ENCODE assay signal across 8 cellular contexts in the genomic region with DNA sequence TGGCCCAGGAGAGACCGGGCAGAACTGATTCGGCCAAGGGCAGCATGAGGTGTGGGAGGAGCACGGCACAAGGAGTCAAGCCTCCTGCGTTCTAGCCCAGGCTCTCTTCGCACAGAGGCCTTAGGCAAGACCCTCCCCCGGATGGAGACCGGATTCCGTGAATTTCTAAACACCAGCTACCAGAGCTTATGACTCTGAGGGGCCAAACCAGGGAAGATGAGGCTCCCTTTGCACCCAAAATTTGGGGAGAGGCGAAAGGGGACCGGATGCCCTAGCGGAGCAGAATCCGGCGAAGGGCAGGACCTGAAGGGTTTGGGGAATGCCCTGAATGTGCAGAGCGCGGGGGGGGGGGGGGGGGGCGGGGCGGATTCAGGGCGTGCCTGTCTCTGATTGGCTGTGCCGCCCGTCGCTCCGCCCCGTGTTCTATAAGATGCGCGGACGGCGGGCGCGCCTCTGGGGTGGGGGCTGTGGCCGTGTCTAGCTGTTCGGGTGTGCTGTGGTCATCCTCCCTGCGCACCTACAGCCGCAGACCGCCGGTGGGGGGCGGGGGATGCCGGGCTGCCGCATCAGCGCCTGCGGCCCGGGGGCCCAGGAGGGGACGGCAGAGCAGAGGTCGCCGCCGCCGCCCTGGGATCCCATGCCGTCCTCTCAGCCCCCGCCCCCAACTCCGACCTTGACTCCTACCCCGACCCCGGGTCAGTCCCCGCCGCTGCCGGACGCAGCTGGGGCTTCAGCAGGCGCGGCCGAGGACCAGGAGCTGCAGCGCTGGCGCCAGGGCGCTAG. TPM values are rescaled to one million over a fixed set of nuclear protein-coding genes. Genes with fewer than 3 reads are reported as not detected.
A peak's percentile ranks its signal among the peaks of the same experiment; 100 is the strongest.
DNase-seq lines count a peak whose midpoint lies in the region; ATAC-seq and TF ChIP-seq lines count a peak whose summit lies in the region.

Gene TRNP1 (plus strand): TSS at position 456 of the 783 bp plus-strand sequence. CDS start 95 bp downstream, at position 551.

- peak; percentile 65 for ATAC-seq in activated naive CD8-positive, alpha-beta T cell treated with anti-CD3 and anti-CD28 coated beads, Interleukin-2, amount 50 U/mL, for 24 hours

- peak within 1 kb of the TSS; percentile 76 for H3K4me3 Mint-ChIP-seq in activated naive CD8-positive, alpha-beta T cell treated with anti-CD3 and anti-CD28 coated beads, Interleukin-2, amount 50 U/mL, for 24 hours
- H3K4me3 Mint-ChIP-seq in type B pancreatic cell, result peak within 1 kb of the TSS; percentile 91

- no peaks in the 10 kb centered on the region for H4K20me1 ChIP-seq in SU-DHL-6 (ENCODE audit: low read depth, low read length)

- peak within 1 kb of the TSS; percentile 80 for H3K4me2 ChIP-seq in SU-DHL-6 (ENCODE audit: low read depth, low read length, poor library complexity, severe bottlenecking)

- H3K9me3 Mint-ChIP-seq in activated naive CD8-positive, alpha-beta T cell treated with anti-CD3 and anti-CD28 coated beads, Interleukin-2, amount 50 U/mL, for 24 hours, result no peaks in the 10 kb centered on the region
- no peaks in the 10 kb centered on the region for H3K9me3 Mint-ChIP-seq in type B pancreatic cell

- no peaks in the 10 kb centered on the region for H3K36me3 Mint-ChIP-seq in activated naive CD8-positive, alpha-beta T cell treated with anti-CD3 and anti-CD28 coated beads, Interleukin-2, amount 50 U/mL, for 24 hours (ENCODE audit: low read depth)
- H3K36me3 Mint-ChIP-seq in type B pancreatic cell, result no peaks in the 10 kb centered on the region

- intact Hi-C loops in cardiac septum (cut with DNase I), result no loop called here
- intact Hi-C loops in posterior vena cava (cut with DNase I), result loop anchor here in 1 of 2 donors (2.0 kb wide), 1 partner anchor 105 kb away; no protein-coding TSS in a partner anchor

- H2AFZ ChIP-seq in SU-DHL-6 (ENCODE audit: low read depth, low read length, severe bottlenecking), result peak within 1 kb of the TSS; percentile 95

- in situ Hi-C loops in KBM-7 (cut with MboI; ENCODE audit: low pct_unique_long_range_greater_than_20kb, low sequenced_read_pairs), result no loop called here

- peaks cover 22% of the 10 kb centered on the region for H3K4me1 Mint-ChIP-seq in activated naive CD8-positive, alpha-beta T cell treated with anti-CD3 and anti-CD28 coated beads, Interleukin-2, amount 50 U/mL, for 24 hours
- H3K4me1 Mint-ChIP-seq in type B pancreatic cell (ENCODE audit: unreplicated experiment), result peaks cover 45% of the 10 kb centered on the region

- peak within 1 kb of the TSS; percentile 62 for H3K9ac ChIP-seq in SU-DHL-6 (ENCODE audit: low read length)

- H3K27ac ChIP-seq in SU-DHL-6 (ENCODE audit: low read depth, low read length), result no peak within 1 kb of the TSS

- H3K27ac Mint-ChIP-seq in activated naive CD8-positive, alpha-beta T cell treated with anti-CD3 and anti-CD28 coated beads, Interleukin-2, amount 50 U/mL, for 24 hours, result no peak within 1 kb of the TSS
- H3K27ac Mint-ChIP-seq in type B pancreatic cell, result peak within 1 kb of the TSS; percentile 91

- H3K27me3 Mint-ChIP-seq in activated naive CD8-positive, alpha-beta T cell treated with anti-CD3 and anti-CD28 coated beads, Interleukin-2, amount 50 U/mL, for 24 hours, result peaks cover 65% of the 10 kb centered on the region
- H3K27me3 Mint-ChIP-seq in type B pancreatic cell, result peaks cover 41% of the 10 kb centered on the region

- H3K9me2 ChIP-seq in SU-DHL-6 (replicated peaks; ENCODE audit: insufficient read depth, low read length), result no peaks in the 10 kb centered on the region

- H3K79me2 ChIP-seq in SU-DHL-6 (ENCODE audit: insufficient read depth, low read length), result no peaks in the 10 kb centered on the region

- peak; percentile 42 for DNase-seq in NCI-H2029 (lab: John Stamatoyannopoulos, UW)
- no peak for DNase-seq in NCI-H2029 treated with DMSO at 0.1 percent for 48 hours (lab: John Stamatoyannopoulos, UW)
- peak; percentile 73 for DNase-seq in KBM-7
- DNase-seq in activated naive CD8-positive, alpha-beta T cell treated with anti-CD3 and anti-CD28 coated beads, Interleukin-2, amount 50 U/mL, for 24 hours, result peak; percentile 69
- peak; percentile 87 for DNase-seq in cardiac septum (ENCODE audit: low spot score)
- peak; percentile 89 for DNase-seq in posterior vena cava (ENCODE audit: low spot score)
- DNase-seq in type B pancreatic cell (ENCODE audit: extremely low spot score, unreplicated experiment), result no peak

- H3K4me3 ChIP-seq in SU-DHL-6 (ENCODE audit: insufficient read depth, low read length, poor library complexity, severe bottlenecking), result peak within 1 kb of the TSS; percentile 91

- TF ChIP-seq CTCF in SU-DHL-6 (IDR thresholded peaks at IDR 0.05; ENCODE audit: insufficient read depth, low read length, poor library complexity, severe bottlenecking), result no peak
- TF ChIP-seq CTCF in type B pancreatic cell (conservative IDR thresholded peaks at IDR 0.05), result peak; percentile 22

- no peaks in the 10 kb centered on the region for H3F3A ChIP-seq in SU-DHL-6 (ENCODE audit: insufficient read depth)

- no peaks in the 10 kb centered on the region for H3K9me3 ChIP-seq in SU-DHL-6 (ENCODE audit: insufficient read depth, low read length)

- no peaks in the 10 kb centered on the region for H3K27me3 ChIP-seq in SU-DHL-6 (ENCODE audit: low read length)

- no peaks in the 10 kb centered on the region for H3K36me3 ChIP-seq in SU-DHL-6 (ENCODE audit: low read length)

RNA-seq across cellular contexts. Expression of gene TRNP1, which starts in this region (rescaled TPM):
- 42.2 TPM for total RNA-seq in cardiac septum
- total RNA-seq in posterior vena cava, result 10 to 100 TPM; 10.7 to 13.2 TPM
- total RNA-seq in type B pancreatic cell (ENCODE audit: low replicate concordance), result 39.2 and 52.3 TPM in 2 replicates

Comparison
In these comparisons a context has a peak if more than half of its experiments do, and no peak if none do; other contexts are left out.
1. DNase-seq: peak in NCI-H2029 (single experiment), KBM-7 (single experiment), activated naive CD8-positive, alpha-beta T cell treated with anti-CD3 and anti-CD28 coated beads, Interleukin-2, amount 50 U/mL, for 24 hours (single experiment), cardiac septum (single experiment) and posterior vena cava (single experiment); none in NCI-H2029 treated with DMSO at 0.1 percent for 48 hours (single experiment) and type B pancreatic cell (single experiment).